In genomic region chr4:186902361-186902760, GRCh38 we compare ENCODE assay signal across 22 cellular contexts.
DNase-seq lines count a peak whose midpoint lies in the region; FAIRE-seq and TF ChIP-seq lines count a peak whose summit lies in the region.
"Had no signal": no experiment of that assay in that cellular context is flagged by ENCODE, and none has a peak within 500 bp of the region (broad histone marks: within the 10 kb centered on the region; RNA-seq: fewer than 3 reads in every experiment).

No MANE protein-coding gene starts in this region.

- H3K27ac ChIP-seq in hepatocyte (peak overlapping the region; percentile 19), ascending aorta (no peak overlapping the region)
- H3K27ac ChIP-seq: epithelial cell of prostate, suprapubic skin had no signal

- DNase-seq in DMS153 (lab: John Stamatoyannopoulos, UW) (peak; percentile 32), NCI-H69 (lab: John Stamatoyannopoulos, UW) (peak; percentile 36), hepatocyte (ENCODE audit: low spot score) (peak; percentile 12), osteocyte (ENCODE audit: extremely low spot score, unreplicated experiment) (no peak), nucleus accumbens (lab: John Stamatoyannopoulos, UW) (no peak), glomerular visceral epithelial cell (ENCODE audit: extremely low spot score) (no peak), HTR-8/SVneo (ENCODE audit: insufficient read length, low spot score) (no peak), ascending aorta (ENCODE audit: low spot score in 2 of 2) (no peak)
- DNase-seq: activated CD4-positive, CD25-positive, alpha-beta regulatory T cell treated with anti-CD3 and anti-CD28 coated beads, Interleukin-2, amount 50 U/mL, for 72 hours; activated CD8-positive, alpha-beta memory T cell treated with anti-CD3 and anti-CD28 coated beads for 24 hours; activated naive CD4-positive, alpha-beta T cell treated with anti-CD3 and anti-CD28 coated beads for 36 hours; activated T-cell treated with anti-CD3 and anti-CD28 coated beads, Interleukin-2, amount 50 U/mL, for 4 hours; caudate nucleus; CD4-positive, CD25-positive, alpha-beta regulatory T cell; NCI-H1930; NCI-H446; SK-N-SH; stimulated activated CD4-positive, alpha-beta T cell treated with anti-CD3 and anti-CD28 coated beads, Interleukin-15, amount 100 ng/mL, for 24 hours had no signal

- H3K4me3 Mint-ChIP-seq in osteocyte (ENCODE audit: unreplicated experiment) = no peak overlapping the region
- H3K4me3 Mint-ChIP-seq: activated naive CD4-positive, alpha-beta T cell treated with anti-CD3 and anti-CD28 coated beads for 36 hours; activated T-cell treated with anti-CD3 and anti-CD28 coated beads, Interleukin-2, amount 50 U/mL, for 4 hours; CD4-positive, CD25-positive, alpha-beta regulatory T cell; T-helper 2 cell treated with Interferon-gamma antibody and Interleukin-4, amounts not matched to agents 5 μg/mL and 100 μg/mL, for 36 hours had no signal

- H3K9me3 Mint-ChIP-seq in osteocyte (ENCODE audit: unreplicated experiment) = no peaks in the 10 kb centered on the region

- TF ChIP-seq CTCF in hepatocyte (IDR thresholded peaks at IDR 0.05; ENCODE audit: poor library complexity) = no peak
- no peak for TF ChIP-seq CTCF in osteocyte (IDR thresholded peaks at IDR 0.05)
- TF ChIP-seq CTCF in ascending aorta (IDR thresholded peaks at IDR 0.05) = no peak

- intact Hi-C loops in ascending aorta (cut with DNase I) = no loop called here

- WGBS in hepatocyte (ENCODE audit: low lambda C conversion rate, missing lambda C conversion rate) = 33% methylated on average over 4 of the region's 4 CpGs

- H3K36me3 ChIP-seq in hepatocyte (replicated peaks; ENCODE audit: insufficient read depth, low read depth) (no peaks in the 10 kb centered on the region), ascending aorta (no peaks in the 10 kb centered on the region)
- H3K36me3 ChIP-seq: suprapubic skin had no signal

- no peaks in the 10 kb centered on the region for H4K20me1 ChIP-seq in hepatocyte (ENCODE audit: insufficient read depth, poor library complexity, severe bottlenecking)

- H3K36me3 Mint-ChIP-seq in osteocyte (ENCODE audit: unreplicated experiment) = no peaks in the 10 kb centered on the region
- H3K36me3 Mint-ChIP-seq: CD4-positive, CD25-positive, alpha-beta regulatory T cell had no signal

- H3K27ac Mint-ChIP-seq in osteocyte (ENCODE audit: unreplicated experiment) = peak overlapping the region; percentile 75
- H3K27ac Mint-ChIP-seq: activated naive CD4-positive, alpha-beta T cell treated with anti-CD3 and anti-CD28 coated beads for 36 hours; CD4-positive, CD25-positive, alpha-beta regulatory T cell; T-helper 2 cell treated with Interferon-gamma antibody and Interleukin-4, amounts not matched to agents 5 μg/mL and 100 μg/mL, for 36 hours had no signal

- H3K9me3 ChIP-seq in hepatocyte (ENCODE audit: low read depth) (no peaks in the 10 kb centered on the region), ascending aorta (no peaks in the 10 kb centered on the region)
- H3K9me3 ChIP-seq: SK-N-SH, suprapubic skin had no signal

- peak overlapping the region; percentile 37 for H3K4me2 ChIP-seq in hepatocyte
- H3K4me2 ChIP-seq: SK-N-SH had no signal

- no peaks in the 10 kb centered on the region for H3K27me3 Mint-ChIP-seq in osteocyte (ENCODE audit: unreplicated experiment)
- H3K27me3 Mint-ChIP-seq: CD4-positive, CD25-positive, alpha-beta regulatory T cell had no signal

- no peaks in the 10 kb centered on the region for H3K79me2 ChIP-seq in hepatocyte

- H3K27me3 ChIP-seq in hepatocyte (no peaks in the 10 kb centered on the region), ascending aorta (no peaks in the 10 kb centered on the region)
- H3K27me3 ChIP-seq: suprapubic skin had no signal

- no peaks in the 10 kb centered on the region for H3K9me2 ChIP-seq in hepatocyte (replicated peaks; ENCODE audit: insufficient read depth)
- H3K9me2 ChIP-seq: SK-N-SH had no signal

- peak overlapping the region; percentile 42 for H2AFZ ChIP-seq in hepatocyte

- H3K4me1 ChIP-seq in hepatocyte (ENCODE audit: insufficient read depth) = peaks cover 12% of the 10 kb centered on the region
- no peaks in the 10 kb centered on the region for H3K4me1 ChIP-seq in ascending aorta

- peaks cover 57% of the 10 kb centered on the region for H3K4me1 Mint-ChIP-seq in osteocyte (ENCODE audit: unreplicated experiment)
- H3K4me1 Mint-ChIP-seq: CD4-positive, CD25-positive, alpha-beta regulatory T cell had no signal

- no peak for FAIRE-seq in HTR-8/SVneo (lab: Jason Lieb, UNC)
- FAIRE-seq: frontal cortex had no signal

- H3K4me3 ChIP-seq in hepatocyte (no peak overlapping the region), ascending aorta (no peak overlapping the region)
- H3K4me3 ChIP-seq: suprapubic skin had no signal

Comparison
In these comparisons a context has a peak if more than half of its experiments do, and no peak if none do; other contexts are left out.
1. DNase-seq: peak in DMS153 (single experiment), NCI-H69 (single experiment) and hepatocyte (single experiment); none in osteocyte (single experiment), nucleus accumbens (0 of 56), glomerular visceral epithelial cell (single experiment), HTR-8/SVneo (single experiment) and ascending aorta (0 of 2).